Comparison of ENCODE assay signal across 8 cellular contexts in the genomic region with DNA sequence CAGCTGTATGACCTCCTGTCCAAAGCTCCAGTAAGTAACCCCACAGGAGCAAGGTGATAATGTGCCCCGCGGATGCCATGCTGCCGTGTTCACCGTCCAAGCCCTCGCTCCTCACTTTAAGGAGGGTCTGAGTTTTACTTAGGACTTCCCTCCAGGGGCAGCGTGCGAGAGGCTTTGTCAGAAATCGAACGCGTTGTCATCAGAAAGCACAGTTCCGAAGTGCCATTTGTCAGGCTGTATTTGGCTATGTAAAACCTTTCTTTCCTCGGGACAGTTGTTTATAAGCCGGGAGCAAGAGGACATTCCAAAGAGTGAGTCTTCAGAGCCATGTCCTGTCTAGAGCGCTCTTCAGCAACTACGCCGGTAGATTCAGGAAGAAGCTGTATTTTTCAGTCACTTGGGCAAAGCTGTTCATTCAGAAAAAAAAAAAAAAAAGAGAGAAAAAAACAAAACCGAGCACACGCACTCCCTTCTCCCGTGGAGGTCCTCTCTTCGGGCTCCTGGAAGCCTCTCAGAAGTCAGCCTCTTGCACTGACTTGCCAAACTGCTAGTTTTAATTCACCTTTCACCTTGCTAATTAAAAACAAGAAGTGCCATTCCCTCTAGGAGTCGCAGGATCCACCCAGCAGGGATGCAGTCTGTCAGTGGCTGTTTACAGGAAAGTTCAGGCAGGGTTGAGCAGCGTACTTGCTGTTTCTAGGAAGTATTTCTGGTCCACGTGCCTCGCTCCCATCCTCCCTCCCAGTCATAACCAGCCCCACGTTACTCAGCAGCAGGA. TPM values are rescaled to one million over a fixed set of nuclear protein-coding genes. Genes with fewer than 3 reads are reported as not detected.
DNase-seq lines count a peak whose midpoint lies in the region; ATAC-seq and TF ChIP-seq lines count a peak whose summit lies in the region.
"Had no signal": no experiment of that assay in that cellular context is flagged by ENCODE, and none has a peak within 500 bp of the region (broad histone marks: within the 10 kb centered on the region; RNA-seq: fewer than 3 reads in every experiment).

SEMA3E (minus strand) TSS at position 676 of the 778 bp plus-strand sequence.

- peaks cover 12% of the 10 kb centered on the region; the same call in 1 of the 2 replicates for H3K27me3 Mint-ChIP-seq in HFFc6 (ENCODE audit: insufficient read depth)

- ATAC-seq in thoracic aorta (ENCODE audit: insufficient number of reproducible peaks, low FRiP score, low read depth), result peak; percentile 40

- H3K27me3 ChIP-seq in kidney epithelial cell (ENCODE audit: control insufficient read depth, insufficient read depth, low read length) (no peaks in the 10 kb centered on the region), thoracic aorta (replicated peaks; ENCODE audit: insufficient read depth) (peaks cover 6% of the 10 kb centered on the region)

- H3K36me3 ChIP-seq in kidney epithelial cell (ENCODE audit: control insufficient read depth, insufficient read depth, low read length) (no peaks in the 10 kb centered on the region), thoracic aorta (no peaks in the 10 kb centered on the region)
- H3K36me3 ChIP-seq: SJSA1 had no signal

- peak within 1 kb of the TSS; percentile 73 for H3K4me3 Mint-ChIP-seq in HFFc6

- no peaks in the 10 kb centered on the region for H3K9me3 Mint-ChIP-seq in HFFc6

- in situ Hi-C loops in astrocyte of the cerebellum (cut with HindIII; ENCODE audit: low sequenced_read_pairs), result no loop called here

- no peak within 1 kb of the TSS for H3K27ac Mint-ChIP-seq in HFFc6

- H3K4me1 ChIP-seq in thoracic aorta (ENCODE audit: control insufficient read depth in 1 of 2, low read depth in 2 of 2), result no peaks in the 10 kb centered on the region
- H3K4me1 ChIP-seq: SJSA1 had no signal

- peaks cover 12% of the 10 kb centered on the region for H3K4me1 Mint-ChIP-seq in HFFc6 (ENCODE audit: low read depth)

- DNase-seq in HFFc6 (peak; percentile 1), astrocyte of the cerebellum (ENCODE audit: low read depth) (peak; percentile 6), kidney epithelial cell (ENCODE audit: low read depth) (peak; percentile 23), thoracic aorta (ENCODE audit: low spot score) (no peak)
- no peak for DNase-seq in activated CD4-positive, alpha-beta T cell treated with anti-CD3 and anti-CD28 coated beads, Interleukin-2, amount 50 U/mL, for 48 hours
- DNase-seq in central memory CD4-positive, alpha-beta T cell, result no peak
- DNase-seq in activated CD4-positive, alpha-beta T cell treated with anti-CD3 and anti-CD28 coated beads for 1 hour, result no peak

- H3K4me3 ChIP-seq in astrocyte of the cerebellum (ENCODE audit: low read depth, low read length), result peak within 1 kb of the TSS; percentile 50
- peak within 1 kb of the TSS; percentile 44 for H3K4me3 ChIP-seq in kidney epithelial cell (ENCODE audit: low read depth, low read length)
- H3K4me3 ChIP-seq in thoracic aorta, result peak within 1 kb of the TSS; percentile 56
- H3K4me3 ChIP-seq: SJSA1 had no signal

- H3K36me3 Mint-ChIP-seq in HFFc6 (ENCODE audit: low read depth), result no peaks in the 10 kb centered on the region

- TF ChIP-seq CTCF in HFFc6 (IDR thresholded peaks at IDR 0.05) (no peak), astrocyte of the cerebellum (IDR thresholded peaks at IDR 0.05; ENCODE audit: low read depth, low read length, missing control alignments) (peak; percentile 10), kidney epithelial cell (IDR thresholded peaks at IDR 0.05; ENCODE audit: insufficient read depth, low read length, poor library complexity, severe bottlenecking) (peak; percentile 6), thoracic aorta (IDR thresholded peaks at IDR 0.05) (no peak)

- H3K27ac ChIP-seq in thoracic aorta, result no peak within 1 kb of the TSS
- H3K27ac ChIP-seq: SJSA1 had no signal

- no peaks in the 10 kb centered on the region for H3K9me3 ChIP-seq in thoracic aorta
- H3K9me3 ChIP-seq: SJSA1 had no signal

RNA-seq across cellular contexts. Expression of gene SEMA3E, which starts in this region (rescaled TPM):
- not detected for total RNA-seq in HFFc6 (2021; fragmentation: NEBNext Ultra II Directional; extraction: Animal tissue kit (Norgen Biotek cat#: 25700))
- 0.07 TPM in 1 of 2 replicates, not detected in the other for total RNA-seq in kidney epithelial cell
- total RNA-seq in thoracic aorta, result 10 to 100 TPM in 1 of 2 donors, 1 to 10 TPM in 1; 3.4 to 15.2 TPM

Comparison
In these comparisons a context has a peak if more than half of its experiments do, and no peak if none do; other contexts are left out.
1. Peak in DNase-seq in HFFc6; RNA of the gene not detected or under 1 TPM.
2. Peak in DNase-seq and H3K4me3 ChIP-seq in kidney epithelial cell; RNA of the gene not detected or under 1 TPM.
3. CTCF ChIP-seq: peak in astrocyte of the cerebellum (single experiment) and kidney epithelial cell (single experiment); none in HFFc6 (single experiment) and thoracic aorta (single experiment).
4. Peak in every context shown above with its lines, with median percentiles within 50 percentile points of each other: H3K4me3 ChIP-seq.